In genomic region chr7:134458341-134458805, GRCh38 we compare ENCODE assay signal across 8 cellular contexts. TPM values are rescaled to one million over a fixed set of nuclear protein-coding genes. Genes with fewer than 3 reads are reported as not detected.
A peak's percentile ranks its signal among the peaks of the same experiment; 100 is the strongest.
DNase-seq lines count a peak whose midpoint lies in the region; ATAC-seq and TF ChIP-seq lines count a peak whose summit lies in the region.

No MANE protein-coding gene starts in this region.

- no peaks in the 10 kb centered on the region for H3K9me2 ChIP-seq in SK-N-SH

- CTCF ChIA-PET in SK-N-SH (lab: Yijun Ruan, JAX) = interaction anchor here (0.6 to 11.0 kb wide), 35 partner anchors 10 to 265 kb away, joined by 3 to 101 read pairs (median 5); no protein-coding TSS in a partner anchor

- TF ChIP-seq CTCF in SK-N-SH (IDR thresholded peaks at IDR 0.05) = peak; percentile 61
- peak in 1 of 2 donors; percentile 41 for TF ChIP-seq CTCF in right atrium auricular region (IDR thresholded peaks at IDR 0.05)

- peaks cover 34% of the 10 kb centered on the region for H3K79me2 ChIP-seq in SK-N-SH (ENCODE audit: insufficient read depth)

- TF ChIP-seq RAD21 in SK-N-SH (IDR thresholded peaks at IDR 0.05; ENCODE audit: low read length) = no peak

- H3K4me3 ChIP-seq in SK-N-SH (ENCODE audit: low read depth in 2 of 2, low read length in 1 of 2) (peak overlapping the region; percentile 90 to 92), right atrium auricular region (peak overlapping the region; percentile 95 to 98), aorta (ENCODE audit: low read length in 2 of 2) (peak overlapping the region; percentile 58 to 93)

- H3K27me3 ChIP-seq in SK-N-SH (ENCODE audit: insufficient read depth) = no peaks in the 10 kb centered on the region
- H3K27me3 ChIP-seq in right atrium auricular region = no peaks in the 10 kb centered on the region
- no peaks in the 10 kb centered on the region for H3K27me3 ChIP-seq in aorta (ENCODE audit: control insufficient read depth in 1 of 2, insufficient read depth in 2 of 2, low read length in 1 of 2)

- peak overlapping the region; percentile 62 to 77 for H3K27ac ChIP-seq in SK-N-SH (ENCODE audit: low read depth in 2 of 2, low read length in 1 of 2)
- peak overlapping the region; percentile 96 to 99 for H3K27ac ChIP-seq in right atrium auricular region
- peak overlapping the region in 1 of 2 donors; percentile 43 for H3K27ac ChIP-seq in aorta (ENCODE audit: low read depth in 1 of 2, low read length in 2 of 2)

- H3K9ac ChIP-seq in SK-N-SH = peak overlapping the region; percentile 85

- no peaks in the 10 kb centered on the region for H3F3A ChIP-seq in SK-N-SH (replicated peaks; ENCODE audit: insufficient read depth)

- POLR2A ChIA-PET in SK-N-SH (lab: Yijun Ruan, JAX) = interaction anchor here (1.3 to 2.9 kb wide), 3 partner anchors 13 to 528 kb away, joined by 3 to 16 read pairs (median 3); partner anchors contain the start of gene AGBL3

- ATAC-seq in GM19455 (IDR thresholded peaks at IDR 0.05; ENCODE audit: unreplicated experiment) (peak; percentile 62), HG03565 (IDR thresholded peaks at IDR 0.05; ENCODE audit: unreplicated experiment) (peak; percentile 30), aorta (ENCODE audit: low FRiP score) (peak; percentile 61)

- H3K36me3 ChIP-seq in SK-N-SH (replicated peaks in 1 of 2; ENCODE audit: control insufficient read depth in 1 of 2, insufficient read depth in 2 of 2, low read length in 1 of 2) = peaks cover 3 to 13% of the 10 kb centered on the region in 2 experiments
- H3K36me3 ChIP-seq in right atrium auricular region = peaks cover 5% of the 10 kb centered on the region
- no peaks in the 10 kb centered on the region for H3K36me3 ChIP-seq in aorta (ENCODE audit: control insufficient read depth in 1 of 2, insufficient read depth in 2 of 2, low read length in 1 of 2)

- H3K4me2 ChIP-seq in SK-N-SH = peak overlapping the region; percentile 95

- peak overlapping the region; percentile 91 for H2AFZ ChIP-seq in SK-N-SH (ENCODE audit: low read depth)

- peaks cover 5 to 11% of the 10 kb centered on the region in 2 experiments; a peak in 3 of 4 replicates for H3K4me1 ChIP-seq in SK-N-SH (ENCODE audit: control insufficient read depth in 1 of 2, insufficient read depth in 2 of 2, low read depth in 1 of 2, low read length in 1 of 2)
- peaks cover 0 to 42% of the 10 kb centered on the region in 2 donors for H3K4me1 ChIP-seq in right atrium auricular region
- H3K4me1 ChIP-seq in aorta (ENCODE audit: control insufficient read depth in 1 of 2, insufficient read depth in 2 of 2, low read length in 2 of 2) = no peaks in the 10 kb centered on the region

- in situ Hi-C loops in Caki2 (cut with HindIII; ENCODE audit: low pct_unique_long_range_greater_than_20kb, low sequenced_read_pairs) = no loop called here

- intact Hi-C loops in aorta (cut with DNase I) = no loop called here

- DNase-seq in Caki2 (ENCODE audit: low read depth) (peak; percentile 63), SK-N-SH (peak; percentile 92), right atrium auricular region (ENCODE audit: low spot score) (no peak), putamen (ENCODE audit: low spot score) (peak; percentile 47), aorta (peak; percentile 80 to 85)
- peak; percentile 7 for DNase-seq in activated naive CD8-positive, alpha-beta T cell treated with anti-CD3 and anti-CD28 coated beads, Interleukin-2, amount 50 U/mL, for 16 hours (ENCODE audit: low read depth, low spot score)

- WGBS in SK-N-SH (ENCODE audit: low lambda C conversion rate) = 3% methylated on average over 28 of the region's 37 CpGs
- WGBS in aorta, 2 donors = 1% methylated on average over 37 of the region's 37 CpGs

- H3K9me3 ChIP-seq in SK-N-SH (no peaks in the 10 kb centered on the region), right atrium auricular region (no peaks in the 10 kb centered on the region), aorta (ENCODE audit: control insufficient read depth, low read length) (no peaks in the 10 kb centered on the region)

- no peaks in the 10 kb centered on the region for H4K20me1 ChIP-seq in SK-N-SH (ENCODE audit: insufficient read depth)

- peak; percentile 2 to 27; a peak in 1 of 4 replicates for TF ChIP-seq EP300 in SK-N-SH (IDR thresholded peaks at IDR 0.05; ENCODE audit: borderline replicate concordance in 1 of 2, low read depth in 1 of 2, low read length in 1 of 2)

TF ChIP-seq in SK-N-SH, 30 proteins besides CTCF, POLR2A, EP300 and RAD21:
- TF ChIP-seq RCOR1 (IDR thresholded peaks at IDR 0.05; ENCODE audit: low read length) (peak; percentile 21; the same call in 1 of the 2 replicates), FOXM1 (IDR thresholded peaks at IDR 0.05; ENCODE audit: low read depth) (no peak), SMC3 (IDR thresholded peaks at IDR 0.05; ENCODE audit: low read depth, low read length) (peak; percentile 21)

RNA-seq across cellular contexts. Expression of gene AKR1B1, which starts 0.5 kb away (rescaled TPM):
- 2,179 and 2,713 TPM in 2 replicates for total RNA-seq in Caki2 (2014; rRNA removed; shearing (Covaris generic); ENCODE audit: low replicate concordance)
- polyA plus RNA-seq in SK-N-SH (2012; rRNA removed) = 216 and 224 TPM in 2 replicates
- 154 and 199 TPM in 2 replicates for polyA plus RNA-seq in SK-N-SH (2012; cell fraction: cytosol; rRNA removed)
- polyA plus RNA-seq in SK-N-SH (2012; cell fraction: nucleus; rRNA removed) = 200 and 224 TPM in 2 replicates
- 100 to 1,000 TPM in 1 of 2 donors, 10 to 100 TPM in 1; 69.1 to 261 TPM for total RNA-seq in right atrium auricular region
- 10 to 100 TPM; 60.3 to 69.3 TPM for total RNA-seq in aorta
- 10 to 100 TPM; 49.4 to 98.0 TPM for polyA plus RNA-seq in aorta
